23 cellular contexts compared by ENCODE assay signal in the genomic region with DNA sequence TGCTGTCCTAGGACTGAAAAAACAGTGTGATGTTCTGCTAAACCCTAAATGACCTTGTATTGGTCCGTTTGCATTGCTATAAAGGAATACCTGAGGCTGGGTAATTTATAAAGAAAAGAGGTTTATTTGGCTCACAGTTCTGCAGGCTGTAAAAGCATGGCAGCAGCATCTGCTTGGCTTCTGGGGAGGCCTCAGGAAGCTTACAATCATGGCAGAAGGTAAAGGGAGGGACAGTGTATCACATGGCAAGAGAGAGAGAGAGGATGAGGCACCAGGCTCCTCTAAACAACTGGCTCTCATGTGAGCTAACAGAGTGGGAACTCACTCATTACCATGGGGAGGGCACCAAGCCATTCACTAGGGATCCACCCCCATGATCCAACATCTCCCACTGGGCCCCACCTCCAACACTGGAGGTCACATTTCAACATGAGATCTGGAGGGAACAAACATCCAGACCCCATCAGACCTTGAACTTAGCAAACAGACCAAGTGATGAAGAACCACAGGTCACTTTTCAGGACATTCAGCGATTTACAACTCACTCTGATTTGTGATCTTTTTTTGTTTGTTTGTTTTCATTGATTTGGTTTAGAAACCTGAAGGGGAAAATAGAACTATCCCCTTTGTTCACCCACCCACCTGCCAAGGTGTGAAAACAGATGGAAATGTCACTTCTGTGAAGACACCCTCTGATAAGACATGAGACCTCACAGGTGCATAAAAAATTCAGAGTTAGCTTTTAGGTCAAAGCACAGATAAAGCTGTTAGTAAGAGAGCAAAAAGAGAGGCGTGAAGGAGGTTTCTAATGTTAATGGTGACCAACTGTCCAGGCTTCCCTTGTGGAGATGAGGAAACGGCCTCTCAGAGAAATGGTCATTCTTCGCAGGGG.
"Had no signal": no experiment of that assay in that cellular context is flagged by ENCODE, and none has a peak within 500 bp of the region (broad histone marks: within the 10 kb centered on the region; RNA-seq: fewer than 3 reads in every experiment).

No MANE protein-coding gene starts in this region.

- ATAC-seq: K562 had no signal

- H3K9ac ChIP-seq: KMS-11 had no signal

- H3K27ac ChIP-seq: KMS-11, SJSA1, SK-N-MC had no signal

- H3K4me3 ChIP-seq: K562, SJSA1, SK-N-MC had no signal

- H3K4me3 Mint-ChIP-seq: IgD-negative memory B cell had no signal

- DNase-seq: Kasumi-1, MM.1S, NCI-H1092 treated with DMSO at 0.1 percent for 48 hours, NCI-H1417, NCI-H1436 treated with DMSO at 0.1 percent for 48 hours, NCI-H1694 treated with DMSO at 0.1 percent for 48 hours, NCI-H1930, NCI-H2081, NCI-H2107, NCI-H226, NCI-H446, NCI-H510A, NCI-H524 treated with DMSO at 0.1 percent for 48 hours, NCI-H69, NCI-H774, Right ventricle myocardium superior, RPMI8226, SIG-M5 had no signal

- H3K4me1 ChIP-seq: SJSA1 had no signal

- H3K36me3 ChIP-seq: SJSA1 had no signal

- H3K27me3 Mint-ChIP-seq: IgD-negative memory B cell had no signal

- H3K27me3 ChIP-seq: SJSA1 had no signal

- H3K4me2 ChIP-seq: KMS-11 had no signal
